Comparison of ENCODE assay signal across 1 cellular context in genomic region chr7:129561677-129562424, GRCh38.
TF ChIP-seq lines count a peak whose summit lies in the region.

No MANE protein-coding gene starts in this region.

TF ChIP-seq in GM23338, 12 proteins besides CTCF, POLR2A, EP300 and RAD21:
- no peak for TF ChIP-seq REST (IDR thresholded peaks at IDR 0.05; ENCODE audit: unreplicated experiment)
- no peak for TF ChIP-seq JUNB (IDR thresholded peaks at IDR 0.05; ENCODE audit: unreplicated experiment)
- TF ChIP-seq ZNF462 (CRISPR knock-in tag; IDR thresholded peaks at IDR 0.05), result no peak
- no peak for TF ChIP-seq NANOG (IDR thresholded peaks at IDR 0.05; ENCODE audit: borderline replicate concordance)
